In genomic region chr10:118047363-118047719, GRCh38 we compare ENCODE assay signal across 8 cellular contexts. TPM values are rescaled to one million over a fixed set of nuclear protein-coding genes. Genes with fewer than 3 reads are reported as not detected.
DNase-seq lines count a peak whose midpoint lies in the region; ATAC-seq and TF ChIP-seq lines count a peak whose summit lies in the region.

No MANE protein-coding gene starts in this region.

- peak overlapping the region; percentile 53 for H3K27ac Mint-ChIP-seq in WTC11

- H3K36me3 Mint-ChIP-seq in WTC11 = no peaks in the 10 kb centered on the region

- no peaks in the 10 kb centered on the region for H3K27me3 Mint-ChIP-seq in WTC11 (ENCODE audit: low read depth)

- DNase-seq in HAP-1 (ENCODE audit: low spot score in 2 of 2) = no peak
- no peak for DNase-seq in WTC11 (ENCODE audit: low spot score)
- peak; percentile 15 for DNase-seq in left ventricle myocardium inferior
- DNase-seq in globus pallidus (ENCODE audit: low spot score) = no peak
- no peak for DNase-seq in cerebellum (ENCODE audit: low spot score)
- no peak for DNase-seq in activated CD8-positive, alpha-beta memory T cell treated with anti-CD3 and anti-CD28 coated beads for 24 hours

- no peaks in the 10 kb centered on the region for H3K9me3 Mint-ChIP-seq in WTC11

- in situ Hi-C loops in HAP-1 (cut with MboI; ENCODE audit: low sequenced_read_pairs) = no loop called here

- H3K4me1 Mint-ChIP-seq in WTC11 = peaks cover 27% of the 10 kb centered on the region

- no peak for ATAC-seq in WTC11
- no peak for ATAC-seq in HG03025 (IDR thresholded peaks at IDR 0.05; ENCODE audit: low FRiP score, unreplicated experiment)

- TF ChIP-seq CTCF in WTC11 (IDR thresholded peaks at IDR 0.05) = no peak
- TF ChIP-seq CTCF in left ventricle myocardium inferior (IDR thresholded peaks at IDR 0.05; ENCODE audit: borderline replicate concordance) = no peak

- peak overlapping the region in 2 of 3 donors; percentile 56 to 83 for H3K9ac ChIP-seq in skeletal muscle tissue (ENCODE audit: low read depth in 1 of 3, low read length in 3 of 3)

- H3K4me3 Mint-ChIP-seq in WTC11 = peak overlapping the region; percentile 80

- CTCF ChIA-PET in WTC11 (lab: Charles Lee) = no interaction called here

- intact Hi-C loops in left ventricle myocardium inferior (cut with micrococcal nuclease) = no loop called here

- H3K4me1 ChIP-seq in HAP-1 = peaks cover 15% of the 10 kb centered on the region
- peaks cover 47% of the 10 kb centered on the region for H3K4me1 ChIP-seq in left ventricle myocardium inferior
- H3K4me1 ChIP-seq in skeletal muscle tissue (ENCODE audit: control insufficient read depth in 3 of 3, insufficient read depth in 3 of 3, low read length in 3 of 3) = peaks cover 5 to 16% (median 8%) of the 10 kb centered on the region in 3 donors

- POLR2A ChIA-PET in WTC11 (lab: Charles Lee) = no interaction called here

- H3K4me3 ChIP-seq in HAP-1 (peak overlapping the region; percentile 61), left ventricle myocardium inferior (peak overlapping the region; percentile 91), skeletal muscle tissue (ENCODE audit: low read length in 3 of 3) (peak overlapping the region; percentile 82 to 85 (median 85))

- H3K9me3 ChIP-seq in HAP-1 = no peaks in the 10 kb centered on the region
- H3K9me3 ChIP-seq in left ventricle myocardium inferior (replicated peaks) = no peaks in the 10 kb centered on the region
- no peaks in the 10 kb centered on the region for H3K9me3 ChIP-seq in skeletal muscle tissue (ENCODE audit: control insufficient read depth in 3 of 3, low read length in 3 of 3)

- no peaks in the 10 kb centered on the region for H3K36me3 ChIP-seq in HAP-1 (replicated peaks)
- H3K36me3 ChIP-seq in left ventricle myocardium inferior = no peaks in the 10 kb centered on the region
- H3K36me3 ChIP-seq in skeletal muscle tissue (ENCODE audit: control insufficient read depth in 3 of 3, insufficient read depth in 3 of 3, low read length in 3 of 3) = no peaks in the 10 kb centered on the region

- H3K27ac ChIP-seq in left ventricle myocardium inferior (replicated peaks) (peak overlapping the region; percentile 95), skeletal muscle tissue (ENCODE audit: low read depth, low read length) (peak overlapping the region; percentile 83)

- H3K27me3 ChIP-seq in HAP-1 (ENCODE audit: low read depth) (no peaks in the 10 kb centered on the region), left ventricle myocardium inferior (ENCODE audit: low read depth) (no peaks in the 10 kb centered on the region), skeletal muscle tissue (ENCODE audit: control insufficient read depth in 3 of 3, insufficient read depth in 3 of 3, low read length in 3 of 3) (no peaks in the 10 kb centered on the region)

TF ChIP-seq in WTC11, 78 proteins besides CTCF, POLR2A, EP300 and RAD21:
- TF ChIP-seq, protein P1, sequence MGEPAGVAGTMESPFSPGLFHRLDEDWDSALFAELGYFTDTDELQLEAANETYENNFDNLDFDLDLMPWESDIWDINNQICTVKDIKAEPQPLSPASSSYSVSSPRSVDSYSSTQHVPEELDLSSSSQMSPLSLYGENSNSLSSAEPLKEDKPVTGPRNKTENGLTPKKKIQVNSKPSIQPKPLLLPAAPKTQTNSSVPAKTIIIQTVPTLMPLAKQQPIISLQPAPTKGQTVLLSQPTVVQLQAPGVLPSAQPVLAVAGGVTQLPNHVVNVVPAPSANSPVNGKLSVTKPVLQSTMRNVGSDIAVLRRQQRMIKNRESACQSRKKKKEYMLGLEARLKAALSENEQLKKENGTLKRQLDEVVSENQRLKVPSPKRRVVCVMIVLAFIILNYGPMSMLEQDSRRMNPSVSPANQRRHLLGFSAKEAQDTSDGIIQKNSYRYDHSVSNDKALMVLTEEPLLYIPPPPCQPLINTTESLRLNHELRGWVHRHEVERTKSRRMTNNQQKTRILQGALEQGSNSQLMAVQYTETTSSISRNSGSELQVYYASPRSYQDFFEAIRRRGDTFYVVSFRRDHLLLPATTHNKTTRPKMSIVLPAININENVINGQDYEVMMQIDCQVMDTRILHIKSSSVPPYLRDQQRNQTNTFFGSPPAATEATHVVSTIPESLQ (CRISPR knock-in tag; IDR thresholded peaks at IDR 0.05) = no peak
- TF ChIP-seq CBFB (CRISPR knock-in tag; IDR thresholded peaks at IDR 0.05; ENCODE audit: low read depth) = no peak
- TF ChIP-seq ZNF423 (CRISPR knock-in tag; IDR thresholded peaks at IDR 0.05) = no peak
- TF ChIP-seq TP53 (CRISPR knock-in tag; IDR thresholded peaks at IDR 0.05) = no peak
- TF ChIP-seq ZNF281 (CRISPR knock-in tag; IDR thresholded peaks at IDR 0.05) = no peak
- TF ChIP-seq, protein P2, sequence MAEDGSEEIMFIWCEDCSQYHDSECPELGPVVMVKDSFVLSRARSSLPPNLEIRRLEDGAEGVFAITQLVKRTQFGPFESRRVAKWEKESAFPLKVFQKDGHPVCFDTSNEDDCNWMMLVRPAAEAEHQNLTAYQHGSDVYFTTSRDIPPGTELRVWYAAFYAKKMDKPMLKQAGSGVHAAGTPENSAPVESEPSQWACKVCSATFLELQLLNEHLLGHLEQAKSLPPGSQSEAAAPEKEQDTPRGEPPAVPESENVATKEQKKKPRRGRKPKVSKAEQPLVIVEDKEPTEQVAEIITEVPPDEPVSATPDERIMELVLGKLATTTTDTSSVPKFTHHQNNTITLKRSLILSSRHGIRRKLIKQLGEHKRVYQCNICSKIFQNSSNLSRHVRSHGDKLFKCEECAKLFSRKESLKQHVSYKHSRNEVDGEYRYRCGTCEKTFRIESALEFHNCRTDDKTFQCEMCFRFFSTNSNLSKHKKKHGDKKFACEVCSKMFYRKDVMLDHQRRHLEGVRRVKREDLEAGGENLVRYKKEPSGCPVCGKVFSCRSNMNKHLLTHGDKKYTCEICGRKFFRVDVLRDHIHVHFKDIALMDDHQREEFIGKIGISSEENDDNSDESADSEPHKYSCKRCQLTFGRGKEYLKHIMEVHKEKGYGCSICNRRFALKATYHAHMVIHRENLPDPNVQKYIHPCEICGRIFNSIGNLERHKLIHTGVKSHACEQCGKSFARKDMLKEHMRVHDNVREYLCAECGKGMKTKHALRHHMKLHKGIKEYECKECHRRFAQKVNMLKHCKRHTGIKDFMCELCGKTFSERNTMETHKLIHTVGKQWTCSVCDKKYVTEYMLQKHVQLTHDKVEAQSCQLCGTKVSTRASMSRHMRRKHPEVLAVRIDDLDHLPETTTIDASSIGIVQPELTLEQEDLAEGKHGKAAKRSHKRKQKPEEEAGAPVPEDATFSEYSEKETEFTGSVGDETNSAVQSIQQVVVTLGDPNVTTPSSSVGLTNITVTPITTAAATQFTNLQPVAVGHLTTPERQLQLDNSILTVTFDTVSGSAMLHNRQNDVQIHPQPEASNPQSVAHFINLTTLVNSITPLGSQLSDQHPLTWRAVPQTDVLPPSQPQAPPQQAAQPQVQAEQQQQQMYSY (CRISPR knock-in tag; IDR thresholded peaks at IDR 0.05) = no peak
- TF ChIP-seq OVOL2 (CRISPR knock-in tag; IDR thresholded peaks at IDR 0.05; ENCODE audit: borderline replicate concordance) = no peak
TF ChIP-seq in WTC11: peak in this region for 0.

RNA-seq across cellular contexts. Expression of gene RAB11FIP2, which starts 0.6 kb away (rescaled TPM):
- total RNA-seq in WTC11 (2021) = 11.2 to 12.2 TPM (median 11.6 TPM) in 3 replicates
- total RNA-seq in left ventricle myocardium inferior = 9.0 TPM
- 17.7 TPM for total RNA-seq in skeletal muscle tissue
- total RNA-seq in cerebellum = 40.0 TPM
